In the genomic region with DNA sequence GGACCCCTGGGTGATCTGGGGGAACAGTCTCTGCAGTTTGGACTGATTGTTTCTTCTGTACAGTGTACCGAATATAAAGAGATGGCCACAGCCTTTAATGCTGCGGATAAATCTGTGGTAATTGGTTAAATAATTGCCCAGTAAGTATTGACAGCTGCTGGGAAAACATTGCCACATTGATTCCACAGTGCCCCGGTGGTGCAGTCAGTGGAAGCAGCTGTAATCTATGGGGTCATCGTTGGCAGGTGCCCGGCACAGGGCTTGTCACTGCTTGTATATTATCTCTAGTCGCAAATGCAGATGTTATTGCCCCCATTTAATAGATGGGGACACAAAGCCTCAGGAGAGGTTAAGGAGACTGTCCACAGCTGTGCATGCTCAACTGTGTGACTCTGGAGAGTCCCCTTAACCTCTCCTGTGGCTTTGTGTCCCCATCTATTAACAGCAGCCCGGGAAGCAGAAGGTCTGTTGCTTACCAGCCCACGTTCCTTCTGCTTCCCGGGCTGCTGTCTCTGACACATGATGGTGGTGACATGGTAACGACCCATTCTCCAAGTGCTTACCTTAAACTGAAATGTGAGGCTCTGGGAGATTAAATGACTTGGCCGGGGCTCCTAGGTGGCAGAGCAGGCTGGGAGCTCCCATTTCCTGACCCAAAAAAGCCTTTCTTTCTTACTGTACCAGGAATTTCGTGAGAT, we compare ENCODE assay signal across 1 cellular context.
TF ChIP-seq lines count a peak whose summit lies in the region.

No MANE protein-coding gene starts in this region.

TF ChIP-seq in SK-N-SH treated with all-trans-retinoic acid at 6 μM for 48 hours, 23 proteins besides CTCF, POLR2A, EP300 and RAD21 (continued from another document):
- TF ChIP-seq, protein P1, sequence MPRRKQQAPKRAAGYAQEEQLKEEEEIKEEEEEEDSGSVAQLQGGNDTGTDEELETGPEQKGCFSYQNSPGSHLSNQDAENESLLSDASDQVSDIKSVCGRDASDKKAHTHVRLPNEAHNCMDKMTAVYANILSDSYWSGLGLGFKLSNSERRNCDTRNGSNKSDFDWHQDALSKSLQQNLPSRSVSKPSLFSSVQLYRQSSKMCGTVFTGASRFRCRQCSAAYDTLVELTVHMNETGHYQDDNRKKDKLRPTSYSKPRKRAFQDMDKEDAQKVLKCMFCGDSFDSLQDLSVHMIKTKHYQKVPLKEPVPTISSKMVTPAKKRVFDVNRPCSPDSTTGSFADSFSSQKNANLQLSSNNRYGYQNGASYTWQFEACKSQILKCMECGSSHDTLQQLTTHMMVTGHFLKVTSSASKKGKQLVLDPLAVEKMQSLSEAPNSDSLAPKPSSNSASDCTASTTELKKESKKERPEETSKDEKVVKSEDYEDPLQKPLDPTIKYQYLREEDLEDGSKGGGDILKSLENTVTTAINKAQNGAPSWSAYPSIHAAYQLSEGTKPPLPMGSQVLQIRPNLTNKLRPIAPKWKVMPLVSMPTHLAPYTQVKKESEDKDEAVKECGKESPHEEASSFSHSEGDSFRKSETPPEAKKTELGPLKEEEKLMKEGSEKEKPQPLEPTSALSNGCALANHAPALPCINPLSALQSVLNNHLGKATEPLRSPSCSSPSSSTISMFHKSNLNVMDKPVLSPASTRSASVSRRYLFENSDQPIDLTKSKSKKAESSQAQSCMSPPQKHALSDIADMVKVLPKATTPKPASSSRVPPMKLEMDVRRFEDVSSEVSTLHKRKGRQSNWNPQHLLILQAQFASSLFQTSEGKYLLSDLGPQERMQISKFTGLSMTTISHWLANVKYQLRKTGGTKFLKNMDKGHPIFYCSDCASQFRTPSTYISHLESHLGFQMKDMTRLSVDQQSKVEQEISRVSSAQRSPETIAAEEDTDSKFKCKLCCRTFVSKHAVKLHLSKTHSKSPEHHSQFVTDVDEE (CRISPR knock-in tag; IDR thresholded peaks at IDR 0.05): no peak
- no peak for TF ChIP-seq ZNF70 (CRISPR knock-in tag; IDR thresholded peaks at IDR 0.05)
- TF ChIP-seq, protein P2, sequence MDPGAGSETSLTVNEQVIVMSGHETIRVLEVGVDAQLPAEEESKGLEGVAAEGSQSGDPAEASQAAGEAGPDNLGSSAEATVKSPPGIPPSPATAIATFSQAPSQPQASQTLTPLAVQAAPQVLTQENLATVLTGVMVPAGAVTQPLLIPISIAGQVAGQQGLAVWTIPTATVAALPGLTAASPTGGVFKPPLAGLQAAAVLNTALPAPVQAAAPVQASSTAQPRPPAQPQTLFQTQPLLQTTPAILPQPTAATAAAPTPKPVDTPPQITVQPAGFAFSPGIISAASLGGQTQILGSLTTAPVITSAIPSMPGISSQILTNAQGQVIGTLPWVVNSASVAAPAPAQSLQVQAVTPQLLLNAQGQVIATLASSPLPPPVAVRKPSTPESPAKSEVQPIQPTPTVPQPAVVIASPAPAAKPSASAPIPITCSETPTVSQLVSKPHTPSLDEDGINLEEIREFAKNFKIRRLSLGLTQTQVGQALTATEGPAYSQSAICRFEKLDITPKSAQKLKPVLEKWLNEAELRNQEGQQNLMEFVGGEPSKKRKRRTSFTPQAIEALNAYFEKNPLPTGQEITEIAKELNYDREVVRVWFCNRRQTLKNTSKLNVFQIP (CRISPR knock-in tag; IDR thresholded peaks at IDR 0.05; ENCODE audit: borderline replicate concordance, low read depth): no peak
- TF ChIP-seq OSR1 (CRISPR knock-in tag; IDR thresholded peaks at IDR 0.05): no peak
- no peak for TF ChIP-seq SNAI2 (CRISPR knock-in tag; IDR thresholded peaks at IDR 0.05)
